8 cellular contexts compared by ENCODE assay signal in genomic region chr16:2023098-2023925, GRCh38. TPM values are rescaled to one million over a fixed set of nuclear protein-coding genes. Genes with fewer than 3 reads are reported as not detected.
A peak's percentile ranks its signal among the peaks of the same experiment; 100 is the strongest.
DNase-seq lines count a peak whose midpoint lies in the region; ATAC-seq and TF ChIP-seq lines count a peak whose summit lies in the region.

No MANE protein-coding gene starts in this region.

- H3K36me3 ChIP-seq in DOHH2 (ENCODE audit: control insufficient read depth, low read length) (no peaks in the 10 kb centered on the region), GM23338 (ENCODE audit: insufficient read depth) (no peaks in the 10 kb centered on the region), adrenal gland (replicated peaks in 1 of 2) (no peaks in the 10 kb centered on the region)

- H3K9me3 Mint-ChIP-seq in GM23338 (no peaks in the 10 kb centered on the region), T-cell (no peaks in the 10 kb centered on the region), progenitor cell of endocrine pancreas (ENCODE audit: low read depth) (no peaks in the 10 kb centered on the region)

- peak overlapping the region; percentile 97 for H2AFZ ChIP-seq in GM23338

- H4K20me1 ChIP-seq in DOHH2 (ENCODE audit: control insufficient read depth, insufficient read depth, low read depth, low read length) (no peaks in the 10 kb centered on the region; the same call in 1 of the 2 replicates), GM23338 (replicated peaks; ENCODE audit: insufficient read depth) (no peaks in the 10 kb centered on the region)

- H3F3A ChIP-seq in DOHH2 (ENCODE audit: control insufficient read depth, insufficient read depth) (no peaks in the 10 kb centered on the region; the same call in 1 of the 2 replicates), GM23338 (replicated peaks; ENCODE audit: low read depth) (peaks cover 8% of the 10 kb centered on the region)

- CTCF ChIA-PET in T-cell (lab: Charles Lee) = interaction anchor here (0.6 to 1.5 kb wide), 7 partner anchors 19 to 1914 kb away, joined by 3 to 9 read pairs (median 4); partner anchors contain the start of genes PKD1 (in 1 of the 2) and TRAF7 (in 1 of the 2)

- peaks cover 50% of the 10 kb centered on the region for H3K27me3 Mint-ChIP-seq in GM23338 (ENCODE audit: insufficient read depth, low read depth, poor library complexity)
- H3K27me3 Mint-ChIP-seq in T-cell = peaks cover 11 to 31% of the 10 kb centered on the region in 2 donors
- peaks cover 41% of the 10 kb centered on the region for H3K27me3 Mint-ChIP-seq in progenitor cell of endocrine pancreas

- H3K4me2 ChIP-seq in DOHH2 (ENCODE audit: low read length) = peak overlapping the region; percentile 81
- peak overlapping the region; percentile 89 for H3K4me2 ChIP-seq in GM23338

- peak overlapping the region; percentile 73 for H3K4me3 Mint-ChIP-seq in GM23338
- H3K4me3 Mint-ChIP-seq in T-cell = peak overlapping the region; percentile 48 to 71 (median 66)
- H3K4me3 Mint-ChIP-seq in progenitor cell of endocrine pancreas (ENCODE audit: low read depth) = peak overlapping the region; percentile 50

- H3K9me2 ChIP-seq in DOHH2 (replicated peaks; ENCODE audit: control insufficient read depth, low read length) = no peaks in the 10 kb centered on the region
- no peaks in the 10 kb centered on the region for H3K9me2 ChIP-seq in GM23338 (ENCODE audit: insufficient read depth)

- intact Hi-C loops in adrenal gland (cut with DNase I) = loop anchor here (2.0 to 5.0 kb wide), 3 partner anchors 59 to 124 kb away; partner anchors contain the start of gene RAB26 (in 1 of the 2)
- intact Hi-C loops in left ventricle myocardium superior (cut with micrococcal nuclease) = no loop called here

- H3K4me1 Mint-ChIP-seq in GM23338 (peaks cover 14% of the 10 kb centered on the region), T-cell (peaks cover 13 to 31% (median 16%) of the 10 kb centered on the region in 3 donors), progenitor cell of endocrine pancreas (ENCODE audit: low read depth) (peaks cover 5% of the 10 kb centered on the region)

- H3K79me2 ChIP-seq in DOHH2 (ENCODE audit: control insufficient read depth, low read length) (no peaks in the 10 kb centered on the region), GM23338 (replicated peaks; ENCODE audit: insufficient read depth) (no peaks in the 10 kb centered on the region)

- ATAC-seq in GM23338 (peak; percentile 51), T-cell (replicated peaks in 1 of 4) (peak; percentile 80 to 91 (median 84)), left ventricle myocardium superior (peak; percentile 88)

- peak; percentile 96 for TF ChIP-seq CTCF in DOHH2 (IDR thresholded peaks at IDR 0.05; ENCODE audit: low read depth, low read length, poor library complexity, severe bottlenecking)
- peak; percentile 81 to 98 for TF ChIP-seq CTCF in GM23338 (conservative IDR thresholded peaks at IDR 0.05; ENCODE audit: low read depth in 2 of 2)
- TF ChIP-seq CTCF in adrenal gland (IDR thresholded peaks at IDR 0.05) = peak; percentile 93 to 99 (median 98)
- peak; percentile 94 for TF ChIP-seq CTCF in progenitor cell of endocrine pancreas (IDR thresholded peaks at IDR 0.05; ENCODE audit: unreplicated experiment)

- POLR2A ChIA-PET in T-cell (lab: Charles Lee) = no interaction called here

- WGBS in adrenal gland, 4 donors = 11 to 86% (median 18%) methylated on average over 1 to 51 of the region's 51 CpGs

- no peak overlapping the region for H3K27ac Mint-ChIP-seq in GM23338
- H3K27ac Mint-ChIP-seq in T-cell = peak overlapping the region; percentile 77 to 83
- peak overlapping the region; percentile 65 for H3K27ac Mint-ChIP-seq in progenitor cell of endocrine pancreas

- peak in 1 of 2 donors; percentile 48 for TF ChIP-seq POLR2A in adrenal gland (IDR thresholded peaks at IDR 0.05)

- H3K4me3 ChIP-seq in DOHH2 (ENCODE audit: low read length) (peak overlapping the region; percentile 58), GM23338 (peak overlapping the region; percentile 68), adrenal gland (peak overlapping the region in 2 of 4 donors; percentile 1 to 29)

- peaks cover 3% of the 10 kb centered on the region; the same call in 1 of the 3 replicates for H3K36me3 Mint-ChIP-seq in GM23338 (ENCODE audit: low read depth)
- H3K36me3 Mint-ChIP-seq in T-cell = no peaks in the 10 kb centered on the region
- no peaks in the 10 kb centered on the region for H3K36me3 Mint-ChIP-seq in progenitor cell of endocrine pancreas (ENCODE audit: insufficient read depth)

- H3K9me3 ChIP-seq in DOHH2 (ENCODE audit: control insufficient read depth, insufficient read depth, low read length) (no peaks in the 10 kb centered on the region), adrenal gland (replicated peaks in 1 of 3) (no peaks in the 10 kb centered on the region)

- DNase-seq in GM23338 (ENCODE audit: low spot score) (peak; percentile 89), MV-4-11 (lab: John Stamatoyannopoulos, UW) (peak; percentile 80), T-cell (peak; percentile 82 to 99 (median 92)), adrenal gland (peak; percentile 89 to 96 (median 94)), left ventricle myocardium superior (peak; percentile 96), progenitor cell of endocrine pancreas (ENCODE audit: low spot score, unreplicated experiment) (peak; percentile 97), ureter (ENCODE audit: low spot score) (peak; percentile 96)

- peaks cover 57% of the 10 kb centered on the region for H3K27me3 ChIP-seq in DOHH2 (ENCODE audit: control insufficient read depth, low read length)
- H3K27me3 ChIP-seq in GM23338 (ENCODE audit: insufficient read depth) = peaks cover 74% of the 10 kb centered on the region
- peaks cover 17% of the 10 kb centered on the region for H3K27me3 ChIP-seq in adrenal gland

- H3K4me1 ChIP-seq in DOHH2 (ENCODE audit: control insufficient read depth, low read length) (peaks cover 19% of the 10 kb centered on the region), GM23338 (ENCODE audit: insufficient read depth) (no peaks in the 10 kb centered on the region; the same call in 1 of the 2 replicates), adrenal gland (replicated peaks in 1 of 2) (peaks cover 14 to 37% of the 10 kb centered on the region in 2 donors)

- H3K27ac ChIP-seq in DOHH2 (ENCODE audit: low read depth, low read length) = no peak overlapping the region
- no peak overlapping the region for H3K27ac ChIP-seq in GM23338 (ENCODE audit: low read depth)
- H3K27ac ChIP-seq in adrenal gland = peak overlapping the region in 3 of 5 donors; percentile 1 to 66 (median 65)

RNA-seq across cellular contexts. Expression of gene NHERF2, which starts 3.4 kb away (rescaled TPM):
- 15.4 and 16.5 TPM in 2 replicates for total RNA-seq in GM23338 (2014; rRNA removed; shearing (Covaris generic))
- 12.0 and 21.0 TPM in 2 replicates for polyA plus RNA-seq in GM23338 (2016; fragmentation: Nextera tagmentation; extraction: Ambion mirVana)
- total RNA-seq in T-cell = 1 to 10 TPM; 2.9 to 6.8 (median 5.8) TPM
- 100 to 1,000 TPM in 2 of 8 donors, 10 to 100 TPM in 6; 49.2 to 155 (median 67.7) TPM for total RNA-seq in adrenal gland
- polyA plus RNA-seq in adrenal gland = 100 to 1,000 TPM in 2 of 3 donors, 10 to 100 TPM in 1; 12.5 to 263 (median 147) TPM
- total RNA-seq in left ventricle myocardium superior = 235 TPM
- 8.4 and 10.3 TPM in 2 replicates for total RNA-seq in progenitor cell of endocrine pancreas
- total RNA-seq in ureter = 106 TPM

RNA-seq across cellular contexts. Expression of gene NPW, which starts 3.7 kb away (rescaled TPM):
- 1.9 and 4.5 TPM in 2 replicates for total RNA-seq in GM23338 (2014; rRNA removed; shearing (Covaris generic))
- 37.0 and 37.6 TPM in 2 replicates for polyA plus RNA-seq in GM23338 (2016; fragmentation: Nextera tagmentation; extraction: Ambion mirVana)
- total RNA-seq in T-cell = under 1 TPM in 2 of 5 donors, not detected in 3; 0.43 to 0.44 TPM
- 1 to 10 TPM in 2 of 8 donors, under 1 TPM in 1, not detected in 5; 0.50 to 3.9 (median 1.0) TPM for total RNA-seq in adrenal gland
- polyA plus RNA-seq in adrenal gland = 1 to 10 TPM in 1 of 3 donors, under 1 TPM in 1, not detected in 1; 0.88 to 1.3 TPM
- total RNA-seq in left ventricle myocardium superior = not detected
- total RNA-seq in progenitor cell of endocrine pancreas = 5.0 and 5.3 TPM in 2 replicates
- total RNA-seq in ureter = not detected

RNA-seq across cellular contexts. Expression of gene ZNF598, which starts 13.7 kb away (rescaled TPM):
- 31.7 and 48.6 TPM in 2 replicates for total RNA-seq in GM23338 (2014; rRNA removed; shearing (Covaris generic))
- polyA plus RNA-seq in GM23338 (2016; fragmentation: Nextera tagmentation; extraction: Ambion mirVana) = 8.5 and 10.2 TPM in 2 replicates
- total RNA-seq in T-cell = 10 to 100 TPM; 44.3 to 73.7 (median 68.8) TPM
- 10 to 100 TPM; 17.3 to 36.6 (median 29.0) TPM for total RNA-seq in adrenal gland
- 10 to 100 TPM in 2 of 3 donors, 1 to 10 TPM in 1; 8.3 to 51.5 (median 37.9) TPM for polyA plus RNA-seq in adrenal gland
- 16.0 TPM for total RNA-seq in left ventricle myocardium superior
- 41.5 and 43.6 TPM in 2 replicates for total RNA-seq in progenitor cell of endocrine pancreas
- 46.4 TPM for total RNA-seq in ureter

RNA-seq across cellular contexts. Expression of gene NTHL1, which starts 24.3 kb away (rescaled TPM):
- total RNA-seq in GM23338 (2014; rRNA removed; shearing (Covaris generic)) = 84.6 and 97.1 TPM in 2 replicates
- 87.9 and 94.9 TPM in 2 replicates for polyA plus RNA-seq in GM23338 (2016; fragmentation: Nextera tagmentation; extraction: Ambion mirVana)
- total RNA-seq in T-cell = 10 to 100 TPM in 3 of 5 donors, 1 to 10 TPM in 2; 5.8 to 24.1 (median 18.3) TPM
- total RNA-seq in adrenal gland = 10 to 100 TPM in 6 of 8 donors, 1 to 10 TPM in 2; 7.9 to 29.3 (median 14.4) TPM
- polyA plus RNA-seq in adrenal gland = 10 to 100 TPM in 2 of 3 donors, 1 to 10 TPM in 1; 1.5 to 36.6 (median 34.3) TPM
- 22.7 TPM for total RNA-seq in left ventricle myocardium superior
- 24.2 and 28.1 TPM in 2 replicates for total RNA-seq in progenitor cell of endocrine pancreas
- 11.8 TPM for total RNA-seq in ureter

RNA-seq across cellular contexts. Expression of gene TSC2, which starts 24.5 kb away (rescaled TPM):
- total RNA-seq in GM23338 (2014; rRNA removed; shearing (Covaris generic)) = 81.4 and 93.0 TPM in 2 replicates
- polyA plus RNA-seq in GM23338 (2016; fragmentation: Nextera tagmentation; extraction: Ambion mirVana) (36.3 and 40.5 TPM in 2 replicates), adrenal gland (100 to 1,000 TPM in 2 of 3 donors, 10 to 100 TPM in 1; 56.9 to 333 (median 105) TPM)
- total RNA-seq in T-cell (100 to 1,000 TPM; 134 to 181 (median 161) TPM), adrenal gland (100 to 1,000 TPM in 2 of 8 donors, 10 to 100 TPM in 6; 44.7 to 148 (median 92.6) TPM), left ventricle myocardium superior (83.0 TPM), progenitor cell of endocrine pancreas (241 and 253 TPM in 2 replicates), ureter (178 TPM)

Comparison
In these comparisons a context has a peak if more than half of its experiments do, and no peak if none do; other contexts are left out.
1. H3K27ac ChIP-seq: peak in adrenal gland (3 of 5); none in DOHH2 (single experiment) and GM23338 (single experiment).
2. Peak in every context shown above with its lines, with median percentiles within 50 percentile points of each other: CTCF ChIP-seq, ATAC-seq, DNase-seq and H3K4me3 Mint-ChIP-seq.